8 cellular contexts compared by ENCODE assay signal in the genomic region with DNA sequence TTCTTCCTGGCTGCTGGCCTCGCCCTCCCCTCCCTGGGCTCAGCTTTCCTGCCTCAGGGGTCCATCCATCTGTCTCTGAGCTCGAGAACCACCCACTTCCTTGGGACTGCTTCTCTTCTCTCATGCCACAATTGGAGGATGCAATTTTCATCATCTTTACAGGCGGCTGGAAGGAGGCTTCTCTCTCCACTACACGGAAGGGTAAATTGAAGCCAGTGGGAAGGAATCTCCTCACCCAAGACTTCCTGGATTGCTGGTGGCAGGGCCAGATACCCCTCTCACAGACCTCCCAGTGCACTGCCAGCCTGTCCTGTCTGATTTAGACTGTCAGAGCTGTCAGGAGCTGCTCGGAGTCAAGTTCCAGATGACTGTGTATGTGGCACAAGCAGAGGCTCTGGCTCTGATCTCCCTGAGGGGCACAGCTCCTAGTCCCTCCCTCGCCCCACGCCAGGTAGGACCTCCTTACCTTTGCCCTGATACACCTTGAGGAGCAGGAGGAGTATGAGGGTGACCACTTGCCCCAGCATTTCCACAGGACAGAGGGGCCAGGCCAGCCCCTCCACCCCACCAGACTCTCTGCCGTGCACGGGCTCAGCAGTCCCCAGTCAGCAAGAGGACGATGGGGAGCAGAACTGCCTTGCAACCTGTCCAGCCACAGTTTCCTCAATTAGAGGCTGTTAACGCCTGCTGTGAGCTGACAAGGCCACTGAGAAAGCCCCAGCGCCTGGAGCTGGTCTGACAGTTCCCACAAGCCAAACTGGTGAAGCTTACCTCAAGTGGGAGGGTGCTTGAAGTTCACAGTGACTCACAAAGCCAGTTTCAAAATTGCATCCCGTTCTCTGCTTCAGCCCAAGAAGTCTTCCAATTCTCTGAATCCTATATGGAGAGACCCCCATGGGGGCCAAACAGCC. TPM values are rescaled to one million over a fixed set of nuclear protein-coding genes. Genes with fewer than 3 reads are reported as not detected.
DNase-seq lines count a peak whose midpoint lies in the region; ATAC-seq and TF ChIP-seq lines count a peak whose summit lies in the region.

A gene with protein sequence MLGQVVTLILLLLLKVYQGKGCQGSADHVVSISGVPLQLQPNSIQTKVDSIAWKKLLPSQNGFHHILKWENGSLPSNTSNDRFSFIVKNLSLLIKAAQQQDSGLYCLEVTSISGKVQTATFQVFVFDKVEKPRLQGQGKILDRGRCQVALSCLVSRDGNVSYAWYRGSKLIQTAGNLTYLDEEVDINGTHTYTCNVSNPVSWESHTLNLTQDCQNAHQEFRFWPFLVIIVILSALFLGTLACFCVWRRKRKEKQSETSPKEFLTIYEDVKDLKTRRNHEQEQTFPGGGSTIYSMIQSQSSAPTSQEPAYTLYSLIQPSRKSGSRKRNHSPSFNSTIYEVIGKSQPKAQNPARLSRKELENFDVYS (minus strand): TSS at position 737 of the 911 bp plus-strand sequence. CDS start 210 bp downstream, at position 527.

- no peaks in the 10 kb centered on the region for H3K9me3 Mint-ChIP-seq in activated T-cell treated with anti-CD3 and anti-CD28 coated beads, Interleukin-2, amount 50 U/mL, for 72 hours

- H3K4me2 ChIP-seq in Loucy (ENCODE audit: low read depth, low read length, poor library complexity, severe bottlenecking), result peak within 1 kb of the TSS; percentile 96

- H3K27me3 ChIP-seq in Loucy (ENCODE audit: insufficient read depth, low read length, poor library complexity, severe bottlenecking), result no peaks in the 10 kb centered on the region
- no peaks in the 10 kb centered on the region for H3K27me3 ChIP-seq in mononuclear cell (ENCODE audit: insufficient read depth, low read length)

- peak within 1 kb of the TSS; percentile 90 for H3K9ac ChIP-seq in Loucy (ENCODE audit: low read depth, low read length, poor library complexity, severe bottlenecking)

- H3K9me2 ChIP-seq in Loucy (replicated peaks; ENCODE audit: low read depth, low read length), result no peaks in the 10 kb centered on the region

- H3K36me3 ChIP-seq in Loucy (ENCODE audit: insufficient read depth, low read length), result no peaks in the 10 kb centered on the region

- DNase-seq in CMK (ENCODE audit: low read depth) (peak; percentile 66), ureter (ENCODE audit: low spot score) (peak; percentile 63), NCI-H774 (lab: John Stamatoyannopoulos, UW) (no peak), occipital lobe (lab: John Stamatoyannopoulos, UW) (no peak)
- peak; percentile 66 to 75 for DNase-seq in activated T-cell treated with anti-CD3 and anti-CD28 coated beads, Interleukin-2, amount 50 U/mL, for 72 hours

- no peak within 1 kb of the TSS for H3K27ac Mint-ChIP-seq in activated T-cell treated with anti-CD3 and anti-CD28 coated beads, Interleukin-2, amount 50 U/mL, for 72 hours

- H3F3A ChIP-seq in Loucy (ENCODE audit: low read depth), result peaks cover 10% of the 10 kb centered on the region

- H3K27me3 Mint-ChIP-seq in activated T-cell treated with anti-CD3 and anti-CD28 coated beads, Interleukin-2, amount 50 U/mL, for 72 hours (ENCODE audit: low read depth), result peaks cover 6% of the 10 kb centered on the region

- no peaks in the 10 kb centered on the region for H4K20me1 ChIP-seq in Loucy (ENCODE audit: insufficient read depth, low read length, poor library complexity, severe bottlenecking)

- H3K4me1 ChIP-seq in Loucy (ENCODE audit: insufficient read depth, low read length, poor library complexity, severe bottlenecking), result peaks cover 68% of the 10 kb centered on the region
- peaks cover 77% of the 10 kb centered on the region for H3K4me1 ChIP-seq in mononuclear cell (ENCODE audit: insufficient read depth, low read length)

- H3K79me2 ChIP-seq in Loucy (ENCODE audit: insufficient read depth, low read length), result peaks cover 54% of the 10 kb centered on the region

- H2AFZ ChIP-seq in Loucy (ENCODE audit: low read length), result no peak within 1 kb of the TSS

- no peak for TF ChIP-seq CTCF in Loucy (conservative IDR thresholded peaks at IDR 0.05; ENCODE audit: low read length)

- H3K9me3 ChIP-seq in Loucy (ENCODE audit: insufficient read depth, low read depth, low read length) (no peaks in the 10 kb centered on the region), mononuclear cell (ENCODE audit: low read depth, low read length) (no peaks in the 10 kb centered on the region)

- peaks cover 33% of the 10 kb centered on the region for H3K4me1 Mint-ChIP-seq in activated T-cell treated with anti-CD3 and anti-CD28 coated beads, Interleukin-2, amount 50 U/mL, for 72 hours (ENCODE audit: low read depth)

- ATAC-seq in GM21447 (IDR thresholded peaks at IDR 0.05; ENCODE audit: unreplicated experiment), result peak; percentile 83
- ATAC-seq in activated T-cell treated with anti-CD3 and anti-CD28 coated beads, Interleukin-2, amount 50 U/mL, for 72 hours (replicated peaks in 1 of 2), result peak; percentile 98 to 99

- H3K4me3 Mint-ChIP-seq in activated T-cell treated with anti-CD3 and anti-CD28 coated beads, Interleukin-2, amount 50 U/mL, for 72 hours, result peak within 1 kb of the TSS; percentile 39 to 56

- H3K4me3 ChIP-seq in Loucy (ENCODE audit: low read length, poor library complexity, severe bottlenecking) (peak within 1 kb of the TSS; percentile 87), mononuclear cell (ENCODE audit: low read length) (peak within 1 kb of the TSS; percentile 34)

- H3K36me3 Mint-ChIP-seq in activated T-cell treated with anti-CD3 and anti-CD28 coated beads, Interleukin-2, amount 50 U/mL, for 72 hours (ENCODE audit: insufficient read depth in 2 of 2), result no peaks in the 10 kb centered on the region

RNA-seq across cellular contexts. Expression of the gene that starts here (rescaled TPM):
- 1 to 10 TPM in 1 of 2 donors, under 1 TPM in 1; 0.91 to 1.4 TPM for total RNA-seq in activated T-cell treated with anti-CD3 and anti-CD28 coated beads, Interleukin-2, amount 50 U/mL, for 72 hours
- total RNA-seq in mononuclear cell, result 15.5 TPM
- total RNA-seq in ureter, result 0.89 TPM
- total RNA-seq in occipital lobe, result not detected

Comparison
In these comparisons a context has a peak if more than half of its experiments do, and no peak if none do; other contexts are left out.
1. Peak in DNase-seq in ureter; RNA of the gene not detected or under 1 TPM.
2. DNase-seq: peak in CMK (single experiment) and activated T-cell treated with anti-CD3 and anti-CD28 coated beads, Interleukin-2, amount 50 U/mL, for 72 hours (2 of 2); none in NCI-H774 (single experiment) and occipital lobe (single experiment).